ENCODE assay signal across 9 cellular contexts in genomic region chr6:31820051-31820389, GRCh38. TPM values are rescaled to one million over a fixed set of nuclear protein-coding genes. Genes with fewer than 3 reads are reported as not detected.
DNase-seq lines count a peak whose midpoint lies in the region; ATAC-seq and TF ChIP-seq lines count a peak whose summit lies in the region.
"Had no signal": no experiment of that assay in that cellular context is flagged by ENCODE, and none has a peak within 500 bp of the region (broad histone marks: within the 10 kb centered on the region; RNA-seq: fewer than 3 reads in every experiment).

No MANE protein-coding gene starts in this region.

- H4K8ac ChIP-seq in H9 (replicated peaks; ENCODE audit: insufficient read length, low read depth, low read length) = no peak overlapping the region

- H4K5ac ChIP-seq in H9 (ENCODE audit: insufficient read length, low read depth, low read length) = no peak overlapping the region

- H3K9ac ChIP-seq in H9 (ENCODE audit: extremely low read depth, insufficient read length, low read length) = no peak overlapping the region

- no peak overlapping the region for H3K14ac ChIP-seq in H9 (ENCODE audit: insufficient read depth, low read length)

- POLR2A ChIA-PET in MCF 10A (lab: Yijun Ruan, JAX) = interaction anchor here (1.4 to 11.3 kb wide), 5 partner anchors 13 to 168 kb away, joined by 4 to 202 read pairs (median 46); partner anchors contain the start of genes BAG6, CLIC1, LSM2 and VARS1

- H2BK5ac ChIP-seq in H9 (ENCODE audit: insufficient read length, low read length) = no peak overlapping the region

- no peaks in the 10 kb centered on the region for H3K79me2 ChIP-seq in H9 (ENCODE audit: insufficient read depth, low read length)

- H3K4me2 ChIP-seq in H9 (ENCODE audit: insufficient read depth, insufficient read length, low read length) = no peak overlapping the region

- H3K56ac ChIP-seq in H9 (ENCODE audit: insufficient read length, low read depth, low read length) = no peak overlapping the region

- peaks cover 10 to 62% (median 50%) of the 10 kb centered on the region in 9 donors for H3K4me1 ChIP-seq in heart right ventricle
- H3K4me1 ChIP-seq in muscle layer of duodenum (ENCODE audit: control insufficient read depth in 1 of 2, insufficient read depth in 2 of 2, low read length in 2 of 2) = peaks cover 8 to 27% of the 10 kb centered on the region in 2 donors
- peaks cover 51 to 67% (median 62%) of the 10 kb centered on the region in 4 donors for H3K4me1 ChIP-seq in upper lobe of left lung
- peaks cover 3% of the 10 kb centered on the region; the same call in 1 of the 2 replicates for H3K4me1 ChIP-seq in H9 (ENCODE audit: insufficient read depth, low read length)

- no peak overlapping the region for H3K23ac ChIP-seq in H9 (ENCODE audit: insufficient read length, low read depth, low read length)

- no peaks in the 10 kb centered on the region for H3K9me3 ChIP-seq in heart right ventricle
- H3K9me3 ChIP-seq in muscle layer of duodenum (ENCODE audit: control insufficient read depth in 1 of 2, low read length in 2 of 2) = no peaks in the 10 kb centered on the region
- no peaks in the 10 kb centered on the region for H3K9me3 ChIP-seq in upper lobe of left lung
- no peaks in the 10 kb centered on the region for H3K9me3 ChIP-seq in H9 (ENCODE audit: control insufficient read depth, low read depth, low read length)

- H3K9me3 Mint-ChIP-seq in MCF 10A (ENCODE audit: unreplicated experiment) (no peaks in the 10 kb centered on the region), H9 (peaks cover 6 to 9% of the 10 kb centered on the region in 2 experiments)

- H4K20me1 ChIP-seq in H9 (ENCODE audit: control insufficient read depth, insufficient read depth, insufficient read length) = no peaks in the 10 kb centered on the region

- BruUV-seq in MCF 10A (replicated peaks; lab: Mats Ljungman, UMichigan) = no TSS peak

- H3K36me3 Mint-ChIP-seq in MCF 10A (ENCODE audit: insufficient read depth, unreplicated experiment) (peaks cover 4% of the 10 kb centered on the region), H9 (ENCODE audit: insufficient read depth in 1 of 3, low read depth in 3 of 3) (peaks cover 3 to 10% (median 6%) of the 10 kb centered on the region in 3 experiments; a peak in 5 of 7 replicates)

- ATAC-seq in heart right ventricle (no peak), Right ventricle myocardium inferior (no peak), upper lobe of left lung (ENCODE audit: low FRiP score in 2 of 2) (no peak)

- H3K27me3 ChIP-seq in heart right ventricle (no peaks in the 10 kb centered on the region), muscle layer of duodenum (ENCODE audit: low read depth, low read length) (no peaks in the 10 kb centered on the region), upper lobe of left lung (no peaks in the 10 kb centered on the region), H9 (ENCODE audit: insufficient read depth, low read length) (no peaks in the 10 kb centered on the region)

- H2AK5ac ChIP-seq in H9 (ENCODE audit: insufficient read length, low read length) = no peak overlapping the region

- TF ChIP-seq POLR2A in upper lobe of left lung (IDR thresholded peaks at IDR 0.05) = no peak

- H4K91ac ChIP-seq in H9 (ENCODE audit: insufficient read length, low read depth, low read length) = no peak overlapping the region

- no peak overlapping the region for H2BK15ac ChIP-seq in H9 (ENCODE audit: low read depth, low read length)

- no peak overlapping the region for H3T11ph ChIP-seq in H9 (ENCODE audit: low read length)

- CTCF ChIA-PET in MCF 10A (lab: Yijun Ruan, JAX) = interaction anchor here (0.6 to 0.7 kb wide), 2 partner anchors 74 to 103 kb away, joined by 3 read pairs; no protein-coding TSS in a partner anchor

- WGBS in heart right ventricle, 2 donors = 97 to 100% methylated on average over 3 of the region's 3 CpGs
- 97 to 100% methylated on average over 3 of the region's 3 CpGs for WGBS in upper lobe of left lung, 2 donors
- WGBS in H9 (ENCODE audit: extremely low coverage, insufficient read length, low lambda C conversion rate) = no CpG with 5 or more reads among the region's 3 CpGs

- no peaks in the 10 kb centered on the region for H3K79me1 ChIP-seq in H9 (ENCODE audit: insufficient read depth, low read depth, low read length, poor library complexity, severe bottlenecking)

- H3K4me3 ChIP-seq in heart right ventricle = peak overlapping the region in 4 of 10 donors; percentile 46 to 66 (median 62)
- H3K4me3 ChIP-seq in muscle layer of duodenum (ENCODE audit: low read depth in 1 of 2, low read length in 2 of 2) = no peak overlapping the region
- H3K4me3 ChIP-seq in upper lobe of left lung = no peak overlapping the region

- no peak overlapping the region for H3K18ac ChIP-seq in H9 (ENCODE audit: insufficient read length, low read depth, low read length)

- H3K4me1 Mint-ChIP-seq in MCF 10A (ENCODE audit: insufficient read depth, unreplicated experiment) (peaks cover 23% of the 10 kb centered on the region), H9 (peaks cover 41 to 43% of the 10 kb centered on the region in 2 experiments)

- H2AFZ ChIP-seq in H9 (ENCODE audit: low read length) = no peak overlapping the region

- intact Hi-C loops in heart right ventricle (cut with DNase I) = loop anchor here in 1 of 10 donors (10.0 kb wide), 1 partner anchor 275 kb away; the partner anchor contains the start of genes ATP6V1G2, DDX39B and NFKBIL1
- intact Hi-C loops in Right ventricle myocardium inferior (cut with DNase I) = no loop called here
- intact Hi-C loops in MCF 10A (cut with micrococcal nuclease) = no loop called here

- H2BK12ac ChIP-seq in H9 (ENCODE audit: insufficient read length, low read depth, low read length) = no peak overlapping the region

- TF ChIP-seq EP300 in upper lobe of left lung (IDR thresholded peaks at IDR 0.05) = no peak

- no peak for TF ChIP-seq CTCF in heart right ventricle (IDR thresholded peaks at IDR 0.05)
- no peak for TF ChIP-seq CTCF in MCF 10A (IDR thresholded peaks at IDR 0.05; ENCODE audit: unreplicated experiment)
- TF ChIP-seq CTCF in upper lobe of left lung (IDR thresholded peaks at IDR 0.05) = no peak
- no peak for TF ChIP-seq CTCF in H9 (conservative IDR thresholded peaks at IDR 0.05)

- DNase-seq in heart right ventricle (no peak), Right ventricle myocardium inferior (ENCODE audit: missing footprints) (no peak), MCF 10A (ENCODE audit: unreplicated experiment) (no peak), upper lobe of left lung (no peak), T1000 (lab: John Stamatoyannopoulos, UW) (no peak), GDM1 (lab: John Stamatoyannopoulos, UW) (no peak), H9 (no peak)
- DNase-seq: endodermal cell had no signal

- H3K23me2 ChIP-seq in H9 (ENCODE audit: insufficient read length, low read depth, low read length, poor library complexity, severe bottlenecking) = peaks cover 14% of the 10 kb centered on the region

- H3K4me3 Mint-ChIP-seq in MCF 10A (ENCODE audit: unreplicated experiment) (peak overlapping the region; percentile 89), H9 (peak overlapping the region in 1 of 2 experiments; percentile 24; a peak in 1 of 5 replicates)

- no peak overlapping the region for H2BK20ac ChIP-seq in H9 (ENCODE audit: low read depth, low read length, poor library complexity, severe bottlenecking)

- peak overlapping the region; percentile 72 to 99 (median 98) for H3K27ac ChIP-seq in heart right ventricle
- H3K27ac ChIP-seq in muscle layer of duodenum (ENCODE audit: low read length) = peak overlapping the region; percentile 59
- peak overlapping the region in 3 of 4 donors; percentile 5 to 98 (median 46) for H3K27ac ChIP-seq in upper lobe of left lung
- no peak overlapping the region for H3K27ac ChIP-seq in H9 (ENCODE audit: insufficient read length, low read depth, low read length)

- H3K4ac ChIP-seq in H9 (ENCODE audit: low read depth, low read length) = no peak overlapping the region

- H3K36me3 ChIP-seq in heart right ventricle = no peaks in the 10 kb centered on the region
- H3K36me3 ChIP-seq in muscle layer of duodenum (ENCODE audit: control insufficient read depth in 1 of 2, insufficient read depth in 2 of 2, low read length in 2 of 2) = peaks cover 0 to 6% of the 10 kb centered on the region in 2 donors
- H3K36me3 ChIP-seq in upper lobe of left lung = no peaks in the 10 kb centered on the region

- no peak overlapping the region for H2BK120ac ChIP-seq in H9 (ENCODE audit: low read depth, low read length, poor library complexity, severe bottlenecking)

- no peaks in the 10 kb centered on the region for H3K27me3 Mint-ChIP-seq in MCF 10A (ENCODE audit: insufficient read depth, unreplicated experiment)
- H3K27me3 Mint-ChIP-seq in H9 (ENCODE audit: low read depth) = peaks cover 5% of the 10 kb centered on the region

- H3K27ac Mint-ChIP-seq in MCF 10A (ENCODE audit: low read depth, unreplicated experiment) (no peak overlapping the region), H9 (no peak overlapping the region; a peak in 1 of 7 replicates)
- H3K27ac Mint-ChIP-seq: endodermal cell had no signal

RNA-seq across cellular contexts. Expression of gene HSPA1A, which starts 4.7 kb away (rescaled TPM):
- total RNA-seq in heart right ventricle = 100 to 1,000 TPM; 202 to 679 (median 259) TPM
- polyA plus RNA-seq in heart right ventricle = 100 to 1,000 TPM; 113 to 166 TPM
- 298 TPM for total RNA-seq in Right ventricle myocardium inferior
- 20.3 and 34.0 TPM in 2 replicates for total RNA-seq in MCF 10A (2022)
- 100 to 1,000 TPM in 5 of 6 donors, 10 to 100 TPM in 1; 80.7 to 236 (median 144) TPM for total RNA-seq in upper lobe of left lung
- 51.2 and 51.7 TPM in 2 replicates for total RNA-seq in H9 (2021)

RNA-seq across cellular contexts. Expression of gene HSPA1L, which starts 4.9 kb away (rescaled TPM):
- total RNA-seq in heart right ventricle (1 to 10 TPM; 1.1 to 2.9 (median 1.9) TPM), Right ventricle myocardium inferior (1.6 TPM), MCF 10A (2022) (0.35 and 0.79 TPM in 2 replicates), upper lobe of left lung (1 to 10 TPM in 5 of 6 donors, under 1 TPM in 1; 0.89 to 3.1 (median 2.0) TPM), H9 (2021) (1.6 and 2.5 TPM in 2 replicates)
- polyA plus RNA-seq in heart right ventricle = 1 to 10 TPM in 1 of 2 donors, under 1 TPM in 1; 0.80 to 1.4 TPM

RNA-seq across cellular contexts. Expression of gene HSPA1B, which starts 7.5 kb away (rescaled TPM):
- total RNA-seq in heart right ventricle (100 to 1,000 TPM; 126 to 258 (median 169) TPM), Right ventricle myocardium inferior (215 TPM), MCF 10A (2022) (29.8 and 51.6 TPM in 2 replicates), upper lobe of left lung (100 to 1,000 TPM in 5 of 6 donors, 10 to 100 TPM in 1; 92.2 to 177 (median 127) TPM), H9 (2021) (85.1 and 90.5 TPM in 2 replicates)
- polyA plus RNA-seq in heart right ventricle = 100 to 1,000 TPM in 1 of 2 donors, 10 to 100 TPM in 1; 16.9 to 122 TPM

RNA-seq across cellular contexts. Expression of gene LSM2, which starts 13.3 kb away (rescaled TPM):
- total RNA-seq in heart right ventricle = 10 to 100 TPM; 18.9 to 27.6 (median 23.0) TPM
- polyA plus RNA-seq in heart right ventricle = 10 to 100 TPM; 17.5 to 52.0 TPM
- 24.6 TPM for total RNA-seq in Right ventricle myocardium inferior
- total RNA-seq in MCF 10A (2022) = 36.9 and 47.4 TPM in 2 replicates
- total RNA-seq in upper lobe of left lung = 10 to 100 TPM in 5 of 6 donors, 1 to 10 TPM in 1; 5.0 to 44.9 (median 20.9) TPM
- total RNA-seq in H9 (2021) = 114 and 123 TPM in 2 replicates

RNA-seq across cellular contexts. Expression of gene VARS1, which starts 24.5 kb away (rescaled TPM):
- total RNA-seq in heart right ventricle (10 to 100 TPM; 22.4 to 43.4 (median 29.5) TPM), Right ventricle myocardium inferior (29.7 TPM), MCF 10A (2022) (133 and 200 TPM in 2 replicates), upper lobe of left lung (10 to 100 TPM; 21.2 to 67.8 (median 39.7) TPM), H9 (2021) (148 and 154 TPM in 2 replicates)
- polyA plus RNA-seq in heart right ventricle = 10 to 100 TPM; 26.5 to 44.0 TPM
